In genomic region chr11:112589132-112589531, GRCh38 we compare ENCODE assay signal across 15 cellular contexts.
DNase-seq lines count a peak whose midpoint lies in the region; ATAC-seq and TF ChIP-seq lines count a peak whose summit lies in the region.
"Had no signal": no experiment of that assay in that cellular context is flagged by ENCODE, and none has a peak within 500 bp of the region (broad histone marks: within the 10 kb centered on the region; RNA-seq: fewer than 3 reads in every experiment).

No MANE protein-coding gene starts in this region.

- no peak for ATAC-seq in GM18873 (IDR thresholded peaks at IDR 0.05; ENCODE audit: low FRiP score, unreplicated experiment)

- DNase-seq in amniotic epithelial cell (ENCODE audit: low read depth) = peak; percentile 59
- DNase-seq in islet precursor cell = peak; percentile 34
- no peak for DNase-seq in vagina (ENCODE audit: extremely low spot score in 2 of 2)
- DNase-seq in A172 (ENCODE audit: low spot score) = no peak
- DNase-seq in activated CD4-positive, alpha-beta T cell treated with anti-CD3 and anti-CD28 coated beads, Interleukin-2, amount 50 U/mL, for 48 hours = no peak
- DNase-seq: AML-193; DMS79 treated with DMSO at 0.1 percent for 48 hours; H7; KG1; MV-4-11; NCI-H187 treated with DMSO at 0.1 percent for 48 hours; NK-92 treated with Interleukin-12 subunit alpha and Interleukin-12 subunit beta, amount 100 ng/mL, for 24 hours; Peyer's patch had no signal

- H3K4me1 ChIP-seq in rectal smooth muscle tissue (ENCODE audit: control insufficient read depth, insufficient read depth, low read length) (peaks cover 18% of the 10 kb centered on the region), vagina (peaks cover 22% of the 10 kb centered on the region)

- no peaks in the 10 kb centered on the region for H3K9me3 ChIP-seq in vagina
- H3K9me3 ChIP-seq: Peyer's patch had no signal

- intact Hi-C loops in vagina (cut with DNase I) = loop anchor here (5.0 kb wide), 1 partner anchor 698 kb away; no protein-coding TSS in a partner anchor

- peak overlapping the region; percentile 67 for H3K27ac ChIP-seq in rectal smooth muscle tissue (ENCODE audit: low read depth, low read length)
- H3K27ac ChIP-seq in vagina = peak overlapping the region; percentile 82

- no peak overlapping the region for H3K4me3 ChIP-seq in rectal smooth muscle tissue (ENCODE audit: low read length)
- H3K4me3 ChIP-seq in vagina = no peak overlapping the region
- H3K4me3 ChIP-seq: Peyer's patch had no signal

- TF ChIP-seq POLR2A in vagina (IDR thresholded peaks at IDR 0.05) = no peak

- no peak for TF ChIP-seq CTCF in vagina (IDR thresholded peaks at IDR 0.05)

- H3K9ac ChIP-seq in rectal smooth muscle tissue (ENCODE audit: low read length) = no peak overlapping the region

- H3K27me3 ChIP-seq in rectal smooth muscle tissue (ENCODE audit: control insufficient read depth, insufficient read depth, low read length) (no peaks in the 10 kb centered on the region), vagina (no peaks in the 10 kb centered on the region)
- H3K27me3 ChIP-seq: Peyer's patch had no signal

- H3K36me3 ChIP-seq in rectal smooth muscle tissue (ENCODE audit: control insufficient read depth, insufficient read depth, low read length) (no peaks in the 10 kb centered on the region), vagina (no peaks in the 10 kb centered on the region)
- H3K36me3 ChIP-seq: Peyer's patch had no signal

Comparison
In these comparisons a context has a peak if more than half of its experiments do, and no peak if none do; other contexts are left out.
1. DNase-seq: peak in amniotic epithelial cell (single experiment) and islet precursor cell (single experiment); none in vagina (0 of 2), A172 (single experiment) and activated CD4-positive, alpha-beta T cell treated with anti-CD3 and anti-CD28 coated beads, Interleukin-2, amount 50 U/mL, for 48 hours (0 of 2).